8 cellular contexts compared by ENCODE assay signal in the genomic region with DNA sequence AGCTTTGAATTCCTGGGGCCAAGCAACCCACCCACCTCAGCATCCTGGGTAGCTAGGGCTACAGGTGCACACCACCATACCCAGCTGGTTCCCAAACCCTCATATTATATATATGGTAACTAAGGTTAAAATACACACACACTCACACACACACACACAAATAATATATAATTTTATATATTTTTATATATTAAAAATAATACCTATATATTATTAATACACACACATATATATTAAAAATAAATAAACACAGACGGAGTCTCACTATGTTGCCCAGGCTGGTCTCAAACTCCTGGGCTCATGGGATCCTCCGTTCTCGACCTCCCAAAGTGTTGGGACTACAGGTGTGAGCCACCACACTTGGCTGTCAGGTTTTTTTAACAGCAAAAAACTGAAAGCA.
"Had no signal": no experiment of that assay in that cellular context is flagged by ENCODE, and none has a peak within 500 bp of the region (broad histone marks: within the 10 kb centered on the region; RNA-seq: fewer than 3 reads in every experiment).

No MANE protein-coding gene starts in this region.

- ATAC-seq: HCT116, HepG2 had no signal

- H3K9me3 Mint-ChIP-seq: HFFc6, IgD-negative memory B cell had no signal

- H3K4me3 Mint-ChIP-seq: HFFc6, IgD-negative memory B cell had no signal

- DNase-seq: GM23248, GOT3, H7, HFFc6, KBM-7 had no signal

- H3K27me3 Mint-ChIP-seq: IgD-negative memory B cell had no signal

- H3K27ac Mint-ChIP-seq: HFFc6 had no signal
